31 cellular contexts compared by ENCODE assay signal in genomic region chr15:35465763-35466162, GRCh38.
"Had no signal": no experiment of that assay in that cellular context is flagged by ENCODE, and none has a peak within 500 bp of the region (broad histone marks: within the 10 kb centered on the region; RNA-seq: fewer than 3 reads in every experiment).

No MANE protein-coding gene starts in this region.

- H3K9me3 ChIP-seq: ascending aorta had no signal

- DNase-seq: activated B cell treated with CpG ODN at 0.5 μM for 24 hours; activated CD4-positive, alpha-beta memory T cell treated with anti-CD3 and anti-CD28 coated beads for 36 hours; activated CD4-positive, alpha-beta T cell treated with anti-CD3 and anti-CD28 coated beads for 4 hours; activated CD4-positive, alpha-beta T cell treated with anti-CD3 and anti-CD28 coated beads, Interleukin-2, amount 10 ng/mL, durations not matched to agents 24 days and 14 days; activated CD4-positive, alpha-beta T cell treated with anti-CD3 and anti-CD28 coated beads, Interleukin-2, amount 50 U/mL, for 1 hour; activated CD4-positive, alpha-beta T cell treated with anti-CD3 and anti-CD28 coated beads, Interleukin-2, amount 50 U/mL, for 4 hours; activated CD4-positive, CD25-positive, alpha-beta regulatory T cell treated with anti-CD3 and anti-CD28 coated beads, Interleukin-2, amount 50 U/mL, for 72 hours; activated CD8-positive, alpha-beta memory T cell treated with anti-CD3 and anti-CD28 coated beads, Interleukin-2, amount 50 U/mL, for 4 hours; activated CD8-positive, alpha-beta T cell treated with anti-CD3 and anti-CD28 coated beads for 36 hours; activated effector memory CD4-positive, alpha-beta T cell treated with anti-CD3 and anti-CD28 coated beads, Interleukin-2, amount 50 U/mL, for 16 hours; activated gamma-delta T cell treated with Interleukin-2 at 50 U/mL for 16 hours; activated naive CD4-positive, alpha-beta T cell; activated naive CD4-positive, alpha-beta T cell treated with anti-CD3 and anti-CD28 coated beads for 36 hours; activated naive CD4-positive, alpha-beta T cell treated with anti-CD3 and anti-CD28 coated beads, Interleukin-2, amount 50 U/mL, for 16 hours; activated naive CD8-positive, alpha-beta T cell treated with anti-CD3 and anti-CD28 coated beads for 36 hours; activated T-cell treated with anti-CD3 and anti-CD28 coated beads for 4 hours; activated T-cell treated with anti-CD3 and anti-CD28 coated beads, Interleukin-2, amount 50 U/mL, for 1 hour; activated T-cell treated with anti-CD3 and anti-CD28 coated beads, Interleukin-2, amount 50 U/mL, for 4 hours; activated T-cell treated with anti-CD3 and anti-CD28 coated beads, Interleukin-2, amount 50 U/mL, for 72 hours; amygdala; anterior cingulate cortex; caudate nucleus; cerebellar nuclear complex; T-helper 1 cell; T-helper 2 cell; T-helper 9 cell had no signal

- H3K4me1 ChIP-seq: ascending aorta had no signal

- H3K36me3 ChIP-seq: ascending aorta, cardiac muscle cell had no signal

- H3K27ac ChIP-seq: ascending aorta, cardiac muscle cell, VCaP had no signal

- H3K4me3 ChIP-seq: ascending aorta, cardiac muscle cell had no signal

- H3K27me3 ChIP-seq: ascending aorta, cardiac muscle cell had no signal

- ATAC-seq: activated CD8-positive, alpha-beta T cell treated with anti-CD3 and anti-CD28 coated beads for 36 hours; activated naive CD4-positive, alpha-beta T cell treated with anti-CD3 and anti-CD28 coated beads, Interleukin-2, amount 50 U/mL, for 72 hours; activated T-cell treated with anti-CD3 and anti-CD28 coated beads, Interleukin-2, amount 50 U/mL, for 4 hours; activated T-cell treated with anti-CD3 and anti-CD28 coated beads, Interleukin-2, amount 50 U/mL, for 72 hours; activated T-helper 17 cell treated with anti-CD3 and anti-CD28 coated beads, Interleukin-2, amount 50 U/mL, for 72 hours had no signal
